ENCODE assay signal across 21 cellular contexts in genomic region chr18:50277935-50278334, GRCh38. TPM values are rescaled to one million over a fixed set of nuclear protein-coding genes. Genes with fewer than 3 reads are reported as not detected.
DNase-seq lines count a peak whose midpoint lies in the region; ATAC-seq and TF ChIP-seq lines count a peak whose summit lies in the region.
"Had no signal": no experiment of that assay in that cellular context is flagged by ENCODE, and none has a peak within 500 bp of the region (broad histone marks: within the 10 kb centered on the region; RNA-seq: fewer than 3 reads in every experiment).

No MANE protein-coding gene starts in this region.

- BruUV-seq in MCF 10A (replicated peaks; lab: Mats Ljungman, UMichigan): no TSS peak

- TF ChIP-seq POLR2A in breast epithelium (IDR thresholded peaks at IDR 0.05) (no peak), thyroid gland (IDR thresholded peaks at IDR 0.05) (no peak)

- H2AFZ ChIP-seq in smooth muscle cell (ENCODE audit: low read depth): no peak overlapping the region

- DNase-seq in MCF 10A (ENCODE audit: unreplicated experiment) (peak; percentile 82), breast epithelium (ENCODE audit: low spot score in 2 of 2) (no peak), astrocyte of the hippocampus (ENCODE audit: low read depth, low spot score) (peak; percentile 27), fibroblast of the aortic adventitia (ENCODE audit: low read depth) (peak; percentile 37), smooth muscle cell (lab: John Stamatoyannopoulos, UW; ENCODE audit: unreplicated experiment) (no peak), thyroid gland (no peak)
- no peak for DNase-seq in activated CD4-positive, alpha-beta T cell treated with anti-CD3 and anti-CD28 coated beads, Interleukin-2, amount 50 U/mL, for 48 hours
- DNase-seq: activated CD8-positive, alpha-beta memory T cell treated with anti-CD3 and anti-CD28 coated beads for 24 hours; activated T-cell treated with anti-CD3 and anti-CD28 coated beads, Interleukin-2, amount 50 U/mL, for 72 hours; hippocampal formation; MV-4-11; NCI-H2029; NCI-H446 treated with DMSO at 0.1 percent for 48 hours; nephron progenitor cell; NK-92 treated with Interleukin-12 subunit alpha and Interleukin-12 subunit beta, amount 100 ng/mL, for 24 hours; psoas muscle; tibial artery had no signal

- H3F3A ChIP-seq in smooth muscle cell (ENCODE audit: low read depth): no peaks in the 10 kb centered on the region

- peaks cover 38% of the 10 kb centered on the region for H3K4me1 Mint-ChIP-seq in MCF 10A (ENCODE audit: insufficient read depth, unreplicated experiment)

- peaks cover 2% of the 10 kb centered on the region for H4K20me1 ChIP-seq in smooth muscle cell (ENCODE audit: low read depth)

- no peak overlapping the region for H3K4me3 Mint-ChIP-seq in MCF 10A (ENCODE audit: unreplicated experiment)
- H3K4me3 Mint-ChIP-seq: activated T-cell treated with anti-CD3 and anti-CD28 coated beads, Interleukin-2, amount 50 U/mL, for 72 hours; nephron progenitor cell; T-helper 1 cell treated with Interleukin-12 subunit alpha and Interleukin-12 subunit beta and Interleukin-4 antibody, amounts not matched to agents 30 μg/mL and 1 μg/mL, for 36 hours had no signal

- POLR2A ChIA-PET in MCF 10A (lab: Yijun Ruan, JAX): interaction anchor here (1.6 to 1.9 kb wide), 3 partner anchors 11 to 37 kb away, joined by 4 to 13 read pairs (median 5); partner anchors contain the start of gene CFAP53

- no peak for ATAC-seq in HG03354 (IDR thresholded peaks at IDR 0.05; ENCODE audit: poor library complexity, severe bottlenecking, unreplicated experiment)
- ATAC-seq: activated T-cell treated with anti-CD3 and anti-CD28 coated beads, Interleukin-2, amount 50 U/mL, for 72 hours; psoas muscle had no signal

- CTCF ChIA-PET in MCF 10A (lab: Yijun Ruan, JAX): interaction anchor here (0.7 to 0.9 kb wide), 2 partner anchors 58 to 80 kb away, joined by 3 to 7 read pairs; no protein-coding TSS in a partner anchor

- H3K27ac Mint-ChIP-seq in MCF 10A (ENCODE audit: low read depth, unreplicated experiment): peak overlapping the region; percentile 94
- H3K27ac Mint-ChIP-seq: activated T-cell treated with anti-CD3 and anti-CD28 coated beads, Interleukin-2, amount 50 U/mL, for 72 hours; nephron progenitor cell; T-helper 1 cell treated with Interleukin-12 subunit alpha and Interleukin-12 subunit beta and Interleukin-4 antibody, amounts not matched to agents 30 μg/mL and 1 μg/mL, for 36 hours had no signal

- H3K9ac ChIP-seq in smooth muscle cell (ENCODE audit: low read depth): no peak overlapping the region

- intact Hi-C loops in MCF 10A (cut with micrococcal nuclease) (no loop called here), breast epithelium (cut with DNase I; ENCODE audit: low total_unique reads) (no loop called here), thyroid gland (cut with DNase I) (no loop called here)

- H3K79me2 ChIP-seq in smooth muscle cell (ENCODE audit: low read depth): peaks cover 34% of the 10 kb centered on the region

- 74% methylated on average over 6 of the region's 6 CpGs for WGBS in smooth muscle cell (ENCODE audit: low lambda C conversion rate)
- WGBS in thyroid gland, 2 donors: 91 to 92% methylated on average over 6 of the region's 6 CpGs

- no peak overlapping the region for H3K4me3 ChIP-seq in breast epithelium
- no peak overlapping the region for H3K4me3 ChIP-seq in fibroblast of the aortic adventitia (ENCODE audit: low read depth, low read length)
- no peak overlapping the region for H3K4me3 ChIP-seq in smooth muscle cell
- H3K4me3 ChIP-seq in thyroid gland (replicated peaks in 1 of 3): no peak overlapping the region
- H3K4me3 ChIP-seq: BLaER1 treated with 17β-estradiol and CSF1 and Interleukin-3, amounts not matched to agents 10 nM and 100 nM; psoas muscle; tibial artery had no signal

- no peak overlapping the region for H3K4me2 ChIP-seq in smooth muscle cell

- no peak for TF ChIP-seq CTCF in MCF 10A (IDR thresholded peaks at IDR 0.05; ENCODE audit: unreplicated experiment)
- no peak for TF ChIP-seq CTCF in breast epithelium (IDR thresholded peaks at IDR 0.05)
- no peak for TF ChIP-seq CTCF in fibroblast of the aortic adventitia (IDR thresholded peaks at IDR 0.05; ENCODE audit: insufficient read depth, low read length)
- TF ChIP-seq CTCF in smooth muscle cell (IDR thresholded peaks at IDR 0.05; ENCODE audit: borderline replicate concordance, insufficient read depth, poor library complexity, severe bottlenecking): no peak
- TF ChIP-seq CTCF in thyroid gland (IDR thresholded peaks at IDR 0.05): no peak

- H3K27me3 Mint-ChIP-seq in MCF 10A (ENCODE audit: insufficient read depth, unreplicated experiment): no peaks in the 10 kb centered on the region
- H3K27me3 Mint-ChIP-seq: activated naive CD8-positive, alpha-beta T cell had no signal

- no peaks in the 10 kb centered on the region for H3K9me3 ChIP-seq in breast epithelium
- H3K9me3 ChIP-seq in smooth muscle cell (replicated peaks; ENCODE audit: low read depth): no peaks in the 10 kb centered on the region
- no peaks in the 10 kb centered on the region for H3K9me3 ChIP-seq in thyroid gland
- H3K9me3 ChIP-seq: BLaER1 treated with 17β-estradiol and CSF1 and Interleukin-3, amounts not matched to agents 10 nM and 100 nM; psoas muscle; tibial artery had no signal

- no peaks in the 10 kb centered on the region for H3K9me3 Mint-ChIP-seq in MCF 10A (ENCODE audit: unreplicated experiment)
- H3K9me3 Mint-ChIP-seq: activated T-cell treated with anti-CD3 and anti-CD28 coated beads, Interleukin-2, amount 50 U/mL, for 72 hours; nephron progenitor cell; T-helper 1 cell treated with Interleukin-12 subunit alpha and Interleukin-12 subunit beta and Interleukin-4 antibody, amounts not matched to agents 30 μg/mL and 1 μg/mL, for 36 hours had no signal

- H3K4me1 ChIP-seq in breast epithelium (peaks cover 0 to 5% of the 10 kb centered on the region in 2 donors), smooth muscle cell (ENCODE audit: low read depth) (peaks cover 15% of the 10 kb centered on the region), thyroid gland (peaks cover 17% of the 10 kb centered on the region in 2 donors)

- peaks cover 69% of the 10 kb centered on the region for H3K36me3 Mint-ChIP-seq in MCF 10A (ENCODE audit: insufficient read depth, unreplicated experiment)

- H3K36me3 ChIP-seq in breast epithelium: peaks cover 31% of the 10 kb centered on the region
- H3K36me3 ChIP-seq in smooth muscle cell (ENCODE audit: low read depth): peaks cover 5% of the 10 kb centered on the region
- H3K36me3 ChIP-seq in thyroid gland: peaks cover 42 to 43% of the 10 kb centered on the region in 2 donors

- H3K27ac ChIP-seq in breast epithelium (no peak overlapping the region), smooth muscle cell (ENCODE audit: low read depth) (peak overlapping the region; percentile 70), thyroid gland (no peak overlapping the region)
- H3K27ac ChIP-seq: BLaER1 treated with 17β-estradiol and CSF1 and Interleukin-3, amounts not matched to agents 10 nM and 100 nM; psoas muscle; tibial artery had no signal

- H3K27me3 ChIP-seq in breast epithelium: no peaks in the 10 kb centered on the region
- no peaks in the 10 kb centered on the region for H3K27me3 ChIP-seq in smooth muscle cell (ENCODE audit: low read depth)
- H3K27me3 ChIP-seq in thyroid gland: no peaks in the 10 kb centered on the region
- H3K27me3 ChIP-seq: BLaER1 treated with 17β-estradiol and CSF1 and Interleukin-3, amounts not matched to agents 10 nM and 100 nM; tibial artery had no signal

RNA-seq across cellular contexts. Expression of gene MBD1, which starts 3.4 kb away (rescaled TPM):
- total RNA-seq in MCF 10A (2022) (203 and 227 TPM in 2 replicates), breast epithelium (10 to 100 TPM; 51.2 to 82.3 (median 71.1) TPM), fibroblast of the aortic adventitia (ENCODE audit: low replicate concordance) (42.7 and 50.3 TPM in 2 replicates), smooth muscle cell (40.3 and 61.3 TPM in 2 replicates), thyroid gland (10 to 100 TPM; 62.6 to 98.8 (median 90.6) TPM)
- 49.8 and 53.1 TPM in 2 replicates for polyA plus RNA-seq in smooth muscle cell

RNA-seq across cellular contexts. Expression of gene CXXC1, which starts 9.6 kb away (rescaled TPM):
- 65.1 and 85.4 TPM in 2 replicates for total RNA-seq in MCF 10A (2022)
- 10 to 100 TPM; 50.6 to 64.2 (median 61.5) TPM for total RNA-seq in breast epithelium
- 44.6 and 68.4 TPM in 2 replicates for total RNA-seq in fibroblast of the aortic adventitia (ENCODE audit: low replicate concordance)
- total RNA-seq in smooth muscle cell: 15.4 and 20.6 TPM in 2 replicates
- 39.6 and 70.1 TPM in 2 replicates for polyA plus RNA-seq in smooth muscle cell
- total RNA-seq in thyroid gland: 100 to 1,000 TPM in 1 of 4 donors, 10 to 100 TPM in 3; 39.7 to 125 (median 62.7) TPM

RNA-seq across cellular contexts. Expression of gene CFAP53, which starts 11.6 kb away (rescaled TPM):
- total RNA-seq in MCF 10A (2022) (2.2 and 5.0 TPM in 2 replicates), breast epithelium (1 to 10 TPM in 2 of 3 donors, under 1 TPM in 1; 0.80 to 3.4 (median 1.6) TPM), fibroblast of the aortic adventitia (ENCODE audit: low replicate concordance) (0.27 and 0.57 TPM in 2 replicates), smooth muscle cell (0.36 and 0.99 TPM in 2 replicates), thyroid gland (1 to 10 TPM in 3 of 4 donors, not detected in 1; 1.2 to 2.7 (median 1.5) TPM)
- polyA plus RNA-seq in smooth muscle cell: 0.41 and 1.1 TPM in 2 replicates

Comparison
In these comparisons a context has a peak if more than half of its experiments do, and no peak if none do; other contexts are left out.
1. DNase-seq: peak in MCF 10A (single experiment), astrocyte of the hippocampus (single experiment) and fibroblast of the aortic adventitia (single experiment); none in breast epithelium (0 of 2), smooth muscle cell (single experiment), thyroid gland (0 of 2) and activated CD4-positive, alpha-beta T cell treated with anti-CD3 and anti-CD28 coated beads, Interleukin-2, amount 50 U/mL, for 48 hours (0 of 2).